5 cellular contexts compared by ENCODE assay signal in the genomic region with DNA sequence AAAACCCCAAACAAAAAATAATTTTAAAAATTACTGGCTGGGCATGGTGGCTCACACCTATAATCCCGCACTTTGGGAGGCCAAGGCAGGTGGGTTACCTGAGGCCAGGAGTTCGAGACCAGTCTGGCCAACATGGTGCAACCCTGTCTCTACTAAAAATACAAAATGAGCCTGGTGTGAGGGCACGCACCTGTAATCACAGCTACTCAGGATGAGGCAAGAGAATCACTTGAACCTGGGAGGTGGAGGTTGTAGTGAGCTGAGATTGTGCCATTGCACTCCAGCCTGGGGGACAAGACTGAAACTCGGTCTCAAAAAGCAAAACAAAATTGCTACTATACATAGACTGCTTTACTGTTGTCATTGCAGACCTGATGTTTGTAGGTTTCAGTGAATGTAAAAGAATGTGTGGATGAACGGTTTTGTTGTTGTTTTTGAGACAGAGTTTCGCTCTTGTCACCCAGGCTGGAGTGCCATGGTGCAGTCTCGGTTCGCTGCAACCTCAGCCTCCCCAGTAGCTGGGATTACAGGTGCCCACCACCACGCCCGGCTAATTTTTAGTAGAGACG. TPM values are rescaled to one million over a fixed set of nuclear protein-coding genes. Genes with fewer than 3 reads are reported as not detected.
DNase-seq lines count a peak whose midpoint lies in the region; ATAC-seq, FAIRE-seq and TF ChIP-seq lines count a peak whose summit lies in the region.
"Not testable (repeated sequence)": the region's sequence is repeated elsewhere in the genome, so short reads cannot be mapped to it uniquely, and the experiment has no call there.

No MANE protein-coding gene starts in this region.

- H3K9ac ChIP-seq in H1 (replicated peaks in 1 of 4; ENCODE audit: extremely low read depth in 1 of 4, low read depth in 3 of 4, low read length in 3 of 4); HepG2 (ENCODE audit: insufficient read depth, low read depth, low read length): not testable (repeated sequence)

- H2BK5ac ChIP-seq in H1 (ENCODE audit: low read depth, low read length): not testable (repeated sequence)

- not testable (repeated sequence) for H3K23ac ChIP-seq in H1 (ENCODE audit: insufficient read length)

- not testable (repeated sequence) for H3K36me3 Mint-ChIP-seq in T-helper 17 cell (ENCODE audit: low read depth)
- H3K36me3 Mint-ChIP-seq in activated naive CD4-positive, alpha-beta T cell treated with anti-CD3 and anti-CD28 coated beads, Interleukin-2, amount 10 ng/mL, durations not matched to agents 7 days and 5 days: peaks cover 45% of the 10 kb centered on the region

- not testable (repeated sequence) for H3K27me3 Mint-ChIP-seq in T-helper 17 cell; activated naive CD4-positive, alpha-beta T cell treated with anti-CD3 and anti-CD28 coated beads, Interleukin-2, amount 10 ng/mL, durations not matched to agents 7 days and 5 days

- not testable (repeated sequence) for H3K4me2 ChIP-seq in H1 (ENCODE audit: insufficient read depth in 1 of 2, low read depth in 2 of 2, low read length in 2 of 2); HepG2 (ENCODE audit: low read depth, low read length)

- H4K20me1 ChIP-seq in H1 (replicated peaks in 1 of 2; ENCODE audit: control insufficient read depth in 1 of 2, insufficient read depth in 2 of 2, low read length in 2 of 2); HepG2 (ENCODE audit: insufficient read depth, low read length): not testable (repeated sequence)

- in situ Hi-C loops in HepG2 (cut with HindIII; ENCODE audit: extremely low pct_ligation_motif_present, low pct_unique_long_range_greater_than_20kb): not testable (repeated sequence)

- H2BK20ac ChIP-seq in H1 (ENCODE audit: low read length): not testable (repeated sequence)

- TF ChIP-seq POLR2A in H1 (IDR thresholded peaks at IDR 0.05; ENCODE audit: control extremely low read depth in 1 of 2, low read depth in 2 of 2, low read length in 2 of 2): not testable (repeated sequence)
- 0 out of 4 replicates have a peak, but pooled peaks of 1 of the 2 experiments have one; percentile 13 for TF ChIP-seq POLR2A in HepG2 (IDR thresholded peaks at IDR 0.05; ENCODE audit: insufficient read depth in 1 of 2, low read depth in 2 of 2, low read length in 2 of 2)

- not testable (repeated sequence) for H2BK15ac ChIP-seq in H1 (ENCODE audit: low read length)

- not testable (repeated sequence) for H3K9me3 Mint-ChIP-seq in activated naive CD4-positive, alpha-beta T cell treated with anti-CD3 and anti-CD28 coated beads, Interleukin-2, amount 10 ng/mL, durations not matched to agents 7 days and 5 days

- H3K36me3 ChIP-seq in HEK293 (ENCODE audit: control insufficient read depth in 2 of 2, insufficient read depth in 1 of 2, low read length in 2 of 2) (peaks cover 22 to 50% of the 10 kb centered on the region in 2 experiments), H1 (ENCODE audit: control insufficient read depth in 2 of 4, insufficient read depth in 4 of 4, low read length in 3 of 4) (peaks cover 21 to 46% (median 35%) of the 10 kb centered on the region in 4 experiments), HepG2 (replicated peaks in 1 of 2; ENCODE audit: control insufficient read depth in 1 of 2, insufficient read depth in 2 of 2, low read length in 2 of 2) (peaks cover 12 to 45% of the 10 kb centered on the region in 2 experiments)

- H3K4me1 ChIP-seq in HEK293 (ENCODE audit: control insufficient read depth, insufficient read depth, low read length); H1 (replicated peaks in 1 of 4; ENCODE audit: control insufficient read depth in 3 of 4, insufficient read depth in 4 of 4, low read length in 3 of 4); HepG2 (ENCODE audit: insufficient read depth, low read length): not testable (repeated sequence)

- ATAC-seq in T-helper 17 cell, HepG2: not testable (repeated sequence)

- not testable (repeated sequence) for BruUV-seq in HepG2 (replicated peaks; lab: Mats Ljungman, UMichigan)

- not testable (repeated sequence) for H3K27ac ChIP-seq in HEK293 (ENCODE audit: extremely low read depth, low read depth, low read length); H1 (ENCODE audit: low read depth, low read length); HepG2 (ENCODE audit: extremely low read length, insufficient read depth, low read length)

- H3K56ac ChIP-seq in H1 (replicated peaks; ENCODE audit: insufficient read length, low read depth, low read length): not testable (repeated sequence)

- intact Hi-C loops in HepG2 (cut with micrococcal nuclease; ENCODE audit: unreplicated experiment): not testable (repeated sequence)

- H3K18ac ChIP-seq in H1 (ENCODE audit: extremely low read depth, low read length): not testable (repeated sequence)

- H4K8ac ChIP-seq in H1 (ENCODE audit: extremely low read depth, insufficient read depth, low read length): not testable (repeated sequence)

- H3K4me3 Mint-ChIP-seq in T-helper 17 cell; activated naive CD4-positive, alpha-beta T cell treated with anti-CD3 and anti-CD28 coated beads, Interleukin-2, amount 10 ng/mL, durations not matched to agents 7 days and 5 days: not testable (repeated sequence)

- not testable (repeated sequence) for H3K27me3 ChIP-seq in H1 (replicated peaks in 1 of 4; ENCODE audit: control insufficient read depth in 3 of 4, extremely low read depth in 1 of 4, insufficient read depth in 3 of 4, low read length in 3 of 4); HepG2 (ENCODE audit: control insufficient read depth in 1 of 2, insufficient read depth in 2 of 2, low read length in 2 of 2)

- not testable (repeated sequence) for TF ChIP-seq RAD21 in H1 (IDR thresholded peaks at IDR 0.05 in 1 of 2, conservative IDR thresholded peaks at IDR 0.05 in 1 of 2; ENCODE audit: low read depth in 2 of 2, low read length in 2 of 2); HepG2 (CRISPR knock-in tag; IDR thresholded peaks at IDR 0.05)

- peaks cover 14% of the 10 kb centered on the region for H3K4me1 Mint-ChIP-seq in T-helper 17 cell
- peaks cover 11% of the 10 kb centered on the region for H3K4me1 Mint-ChIP-seq in activated naive CD4-positive, alpha-beta T cell treated with anti-CD3 and anti-CD28 coated beads, Interleukin-2, amount 10 ng/mL, durations not matched to agents 7 days and 5 days

- H4K5ac ChIP-seq in H1 (ENCODE audit: insufficient read length, low read depth, low read length): not testable (repeated sequence)

- DNase-seq in T-helper 17 cell; activated naive CD4-positive, alpha-beta T cell treated with anti-CD3 and anti-CD28 coated beads, Interleukin-2, amount 10 ng/mL, durations not matched to agents 7 days and 5 days; H1 (ENCODE audit: low read depth in 1 of 2, low spot score in 2 of 2); HepG2 (ENCODE audit: low spot score): not testable (repeated sequence)

- CTCF ChIA-PET in HEK293 (lab: Yijun Ruan, JAX): interaction anchor here (1.0 kb wide), 1 partner anchor 35 kb away, joined by 3 read pairs; no protein-coding TSS in a partner anchor
- CTCF ChIA-PET in activated naive CD4-positive, alpha-beta T cell treated with anti-CD3 and anti-CD28 coated beads, Interleukin-2, amount 10 ng/mL, durations not matched to agents 7 days and 5 days (lab: Charles Lee); HepG2 (lab: Yijun Ruan, JAX; ENCODE audit: low intra/inter-chr PET ratio, low total read pairs): not testable (repeated sequence)
- CTCF ChIA-PET in H1 (lab: Charles Lee; ENCODE audit: partially characterized antibody): interaction anchor here (1.1 to 1.4 kb wide), 2 partner anchors 17 to 21 kb away, joined by 3 to 5 read pairs; no protein-coding TSS in a partner anchor

- H3K9me3 ChIP-seq in HEK293 (ENCODE audit: control insufficient read depth, insufficient read depth, low read depth, low read length); T-helper 17 cell (ENCODE audit: control insufficient read depth, low read length, poor library complexity, severe bottlenecking); H1 (ENCODE audit: insufficient read depth in 2 of 2, low read depth in 1 of 2, low read length in 1 of 2); HepG2 (ENCODE audit: low read length): not testable (repeated sequence)

- H3K79me1 ChIP-seq in H1 (ENCODE audit: low read depth, low read length): not testable (repeated sequence)

- POLR2A ChIA-PET in HEK293 (lab: Yijun Ruan, JAX): interaction anchor here (1.8 kb wide), 1 partner anchor 58 kb away, joined by 4 read pairs; a partner anchor contains a TSS
- POLR2A ChIA-PET in H1 (lab: Charles Lee; ENCODE audit: partially characterized antibody): interaction anchor here (1.3 to 2.2 kb wide), 3 partner anchors 17 to 114 kb away, joined by 3 to 7 read pairs (median 4); a partner anchor contains a TSS
- POLR2A ChIA-PET in HepG2 (lab: Yijun Ruan, JAX): interaction anchor here (1.1 kb wide), 1 partner anchor 114 kb away, joined by 4 read pairs; no protein-coding TSS in a partner anchor

- H3K27ac Mint-ChIP-seq in T-helper 17 cell: peak overlapping the region; percentile 27
- peak overlapping the region; percentile 28 for H3K27ac Mint-ChIP-seq in activated naive CD4-positive, alpha-beta T cell treated with anti-CD3 and anti-CD28 coated beads, Interleukin-2, amount 10 ng/mL, durations not matched to agents 7 days and 5 days

- H4K91ac ChIP-seq in H1 (replicated peaks; ENCODE audit: insufficient read length, low read length): not testable (repeated sequence)

- H2AFZ ChIP-seq in H1 (ENCODE audit: low read length); HepG2 (ENCODE audit: low read length): not testable (repeated sequence)

- TF ChIP-seq EP300 in H1 (IDR thresholded peaks at IDR 0.05; ENCODE audit: borderline replicate concordance in 1 of 2, low read depth in 2 of 2, low read length in 2 of 2); HepG2 (IDR thresholded peaks at IDR 0.05; ENCODE audit: low read depth in 2 of 2, low read length in 2 of 2); HepG2 (CRISPR knock-in tag; IDR thresholded peaks at IDR 0.05; ENCODE audit: borderline replicate concordance): not testable (repeated sequence)

- not testable (repeated sequence) for H3K14ac ChIP-seq in H1 (ENCODE audit: insufficient read length)

- H3K23me2 ChIP-seq in H1 (ENCODE audit: low read depth, low read length): not testable (repeated sequence)

- H3K4ac ChIP-seq in H1 (replicated peaks; ENCODE audit: insufficient read length, low read depth, low read length): not testable (repeated sequence)

- not testable (repeated sequence) for H2AK5ac ChIP-seq in H1 (ENCODE audit: low read depth, low read length)

- FAIRE-seq in H1 (lab: Jason Lieb, UNC); HepG2 (lab: Jason Lieb, UNC): not testable (repeated sequence)

- H3K79me2 ChIP-seq in H1 (ENCODE audit: control insufficient read depth in 1 of 2, insufficient read depth in 2 of 2, low read length in 2 of 2); HepG2 (ENCODE audit: insufficient read depth, low read length): not testable (repeated sequence)

- H2BK120ac ChIP-seq in H1 (replicated peaks; ENCODE audit: low read depth, low read length): not testable (repeated sequence)

- not testable (repeated sequence) for TF ChIP-seq CTCF in HEK293 (tag by site-specific recombination; IDR thresholded peaks at IDR 0.05); H1 (IDR thresholded peaks at IDR 0.05; ENCODE audit: control extremely low read depth in 1 of 3, insufficient read depth in 1 of 3, low read depth in 1 of 3, low read length in 3 of 3); HepG2 (CRISPR knock-in tag; IDR thresholded peaks at IDR 0.05)

- 95% methylated on average over 11 of the region's 11 CpGs; no CpG with 5 or more reads in 1 of the 2 experiments for WGBS in H1 (ENCODE audit: extremely low coverage in 1 of 2, insufficient coverage in 1 of 2, insufficient read length in 1 of 2, insufficient replicate concordance in 2 of 2, low coverage in 1 of 2, low lambda C conversion rate in 2 of 2, missing lambda C conversion rate in 1 of 2), 2 experiments
- 95% methylated on average over 11 of the region's 11 CpGs for WGBS in HepG2 (ENCODE audit: low lambda C conversion rate)

- not testable (repeated sequence) for H3K4me3 ChIP-seq in HEK293 (ENCODE audit: low read depth, low read length); H1 (ENCODE audit: extremely low read depth in 1 of 4, insufficient read depth in 2 of 4, low read depth in 3 of 4, low read length in 4 of 4); HepG2 (replicated peaks in 1 of 3; ENCODE audit: insufficient read depth in 1 of 3, low read depth in 2 of 3, low read length in 3 of 3)

- H2BK12ac ChIP-seq in H1 (ENCODE audit: low read depth, low read length): not testable (repeated sequence)

RNA-seq across cellular contexts. Expression of a gene that starts 59.0 kb away (rescaled TPM):
- 10 to 100 TPM; 26.8 to 33.0 TPM for total RNA-seq in T-helper 17 cell
- 252 and 269 TPM in 2 replicates for total RNA-seq in H1 (2021; fragmentation: NEBNext Ultra II Directional; extraction: Animal tissue kit (Norgen Biotek cat#: 25700))
- 48.6 and 94.1 TPM in 2 replicates for polyA plus RNA-seq in H1 (2011; rRNA removed)
- polyA plus RNA-seq in H1 (2011; cell fraction: cytosol; rRNA removed): 103 TPM
- polyA plus RNA-seq in H1 (2011; cell fraction: nucleus; rRNA removed): 35.4 TPM
- 132 to 200 TPM (median 146 TPM) in 4 replicates for polyA plus RNA-seq in H1 (2012, experiment 1 of 2)
- 12.1 TPM for polyA plus RNA-seq in H1 (2012, experiment 2 of 2)
- 195 TPM for polyA plus RNA-seq in H1 (2013, experiment 1 of 2)
- 199 TPM for polyA plus RNA-seq in H1 (2013, experiment 2 of 2)
- 120 and 184 TPM in 2 replicates for polyA minus RNA-seq in H1 (2011; rRNA and poly(A)+ RNA removed)
- polyA minus RNA-seq in H1 (2011; cell fraction: cytosol; rRNA and poly(A)+ RNA removed): 80.3 TPM
- polyA minus RNA-seq in H1 (2011; cell fraction: nucleus; rRNA and poly(A)+ RNA removed): 84.7 TPM
- 258 and 449 TPM in 2 replicates for total RNA-seq in HepG2 (2016; rRNA removed; fragmentation: Illumina TruSeq; extraction: Trizol)
- total RNA-seq in HepG2 (2016; cell fraction: cytosol; rRNA removed; fragmentation: Illumina TruSeq; extraction: Trizol; ENCODE audit: low read depth): 62.9 and 72.5 TPM in 2 replicates
- 257 and 452 TPM in 2 replicates for total RNA-seq in HepG2 (2016; cell fraction: insoluble cytoplasmic fraction; rRNA removed; fragmentation: Illumina TruSeq; extraction: Trizol)
- total RNA-seq in HepG2 (2016; cell fraction: membrane; rRNA removed; fragmentation: Illumina TruSeq; extraction: Trizol): 96.6 and 104 TPM in 2 replicates
- 167 and 185 TPM in 2 replicates for total RNA-seq in HepG2 (2016; cell fraction: nucleus; rRNA removed; fragmentation: Illumina TruSeq; extraction: Trizol)
- 37.1 and 56.9 TPM in 2 replicates for polyA plus RNA-seq in HepG2 (2011; rRNA removed)
- 22.6 and 30.5 TPM in 2 replicates for polyA plus RNA-seq in HepG2 (2011; cell fraction: cytosol; rRNA removed)
- 24.7 and 24.9 TPM in 2 replicates for polyA plus RNA-seq in HepG2 (2011; cell fraction: nucleus; rRNA removed)
- polyA plus RNA-seq in HepG2 (2012): 53.3 and 83.9 TPM in 2 replicates
- polyA plus RNA-seq in HepG2 (2016; cell fraction: cytosol; fragmentation: Illumina TruSeq; extraction: Trizol; ENCODE audit: low read depth): 18.3 and 22.0 TPM in 2 replicates
- polyA plus RNA-seq in HepG2 (2016; cell fraction: insoluble cytoplasmic fraction; fragmentation: Illumina TruSeq; extraction: Trizol; ENCODE audit: low read depth): 363 and 386 TPM in 2 replicates
- polyA plus RNA-seq in HepG2 (2016; cell fraction: membrane; fragmentation: Illumina TruSeq; extraction: Trizol; ENCODE audit: low read depth): 45.2 and 49.9 TPM in 2 replicates
- polyA plus RNA-seq in HepG2 (2016; cell fraction: nucleus; fragmentation: Illumina TruSeq; extraction: Trizol; ENCODE audit: insufficient read depth, low read depth): 162 and 172 TPM in 2 replicates
- polyA minus RNA-seq in HepG2 (2011; rRNA and poly(A)+ RNA removed; ENCODE audit: low replicate concordance): 33.8 and 112 TPM in 2 replicates
- 46.4 and 54.2 TPM in 2 replicates for polyA minus RNA-seq in HepG2 (2011; cell fraction: cytosol; rRNA and poly(A)+ RNA removed)
- 58.6 and 66.2 TPM in 2 replicates for polyA minus RNA-seq in HepG2 (2011; cell fraction: nucleus; rRNA and poly(A)+ RNA removed)
